ENCODE assay signal across 16 cellular contexts in the genomic region with DNA sequence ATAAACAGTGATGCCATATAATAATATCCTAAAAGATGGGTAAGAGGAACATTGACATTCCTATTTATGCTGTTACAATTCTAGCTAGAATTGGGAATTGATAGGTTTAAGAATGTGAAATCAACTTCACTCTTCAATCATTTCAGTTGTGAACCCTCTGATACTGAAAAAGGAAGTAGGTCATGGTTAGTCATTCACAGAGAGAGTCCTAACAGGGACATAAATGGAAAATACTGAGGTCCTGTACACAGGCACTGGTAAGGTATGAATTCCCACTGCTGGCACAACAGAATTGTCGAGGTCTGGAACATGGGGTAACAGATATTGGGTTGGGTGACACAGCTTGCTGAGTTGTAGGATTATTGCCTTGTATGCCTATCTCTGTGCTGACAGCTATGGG.
A peak's percentile ranks its signal among the peaks of the same experiment; 100 is the strongest.
DNase-seq lines count a peak whose midpoint lies in the region; ATAC-seq and FAIRE-seq lines count a peak whose summit lies in the region.
"Had no signal": no experiment of that assay in that cellular context is flagged by ENCODE, and none has a peak within 500 bp of the region (broad histone marks: within the 10 kb centered on the region; RNA-seq: fewer than 3 reads in every experiment).

No MANE protein-coding gene starts in this region.

- no peak overlapping the region for H3K4me3 ChIP-seq in small intestine (ENCODE audit: low read depth in 1 of 2, low read length in 2 of 2)
- H3K4me3 ChIP-seq: HAP-1, lower lobe of right lung, skin epidermis, vagina had no signal

- H3K27me3 ChIP-seq in small intestine (ENCODE audit: control insufficient read depth in 2 of 2, insufficient read depth in 2 of 2, low read length in 2 of 2): no peaks in the 10 kb centered on the region
- H3K27me3 ChIP-seq: vagina had no signal

- no peak overlapping the region for H3K27ac ChIP-seq in small intestine (ENCODE audit: low read depth in 1 of 2, low read length in 1 of 2)
- H3K27ac ChIP-seq: lower lobe of right lung, skin epidermis, vagina had no signal

- no peaks in the 10 kb centered on the region for H3K4me1 ChIP-seq in small intestine (ENCODE audit: control insufficient read depth in 2 of 2, insufficient read depth in 1 of 2, low read depth in 1 of 2, low read length in 1 of 2)
- H3K4me1 ChIP-seq: HAP-1, lower lobe of right lung, vagina had no signal

- WGBS in small intestine, 3 donors: 44 to 86% (median 85%) methylated on average over 1 of the region's 1 CpG

- no peaks in the 10 kb centered on the region for H3K36me3 ChIP-seq in small intestine (ENCODE audit: control insufficient read depth in 2 of 2, insufficient read depth in 2 of 2, low read length in 2 of 2)
- H3K36me3 ChIP-seq: HAP-1, lower lobe of right lung, vagina had no signal

- DNase-seq in DMS53 treated with DMSO at 0.1 percent for 48 hours (lab: John Stamatoyannopoulos, UW; ENCODE audit: unreplicated experiment): peak; percentile 38
- no peak for DNase-seq in small intestine
- no peak for DNase-seq in hepatic stellate cell (ENCODE audit: low spot score)
- no peak for DNase-seq in epidermal melanocyte (ENCODE audit: insufficient read length, low spot score)
- DNase-seq in NCI-H510A treated with DMSO at 0.1 percent for 48 hours (lab: John Stamatoyannopoulos, UW): no peak
- DNase-seq: activated effector memory CD4-positive, alpha-beta T cell treated with anti-CD3 and anti-CD28 coated beads, Interleukin-2, amount 50 U/mL, for 16 hours; DMS79; hypothalamus; lower lobe of right lung; SK-N-SH had no signal

- FAIRE-seq in small intestine (lab: Jason Lieb, UNC): no peak

- ATAC-seq in GM19351 (IDR thresholded peaks at IDR 0.05; ENCODE audit: unreplicated experiment): peak; percentile 86
- ATAC-seq in HG02840 (IDR thresholded peaks at IDR 0.05; ENCODE audit: low FRiP score, unreplicated experiment): peak; percentile 80
- peak; percentile 96 for ATAC-seq in HG03457 (IDR thresholded peaks at IDR 0.05; ENCODE audit: unreplicated experiment)
- ATAC-seq: lower lobe of right lung had no signal

- no peaks in the 10 kb centered on the region for H3K9me3 ChIP-seq in small intestine (ENCODE audit: control insufficient read depth, low read depth)
- H3K9me3 ChIP-seq: HAP-1, lower lobe of right lung, SK-N-SH, vagina had no signal
